ENCODE assay signal across 8 cellular contexts in the genomic region with DNA sequence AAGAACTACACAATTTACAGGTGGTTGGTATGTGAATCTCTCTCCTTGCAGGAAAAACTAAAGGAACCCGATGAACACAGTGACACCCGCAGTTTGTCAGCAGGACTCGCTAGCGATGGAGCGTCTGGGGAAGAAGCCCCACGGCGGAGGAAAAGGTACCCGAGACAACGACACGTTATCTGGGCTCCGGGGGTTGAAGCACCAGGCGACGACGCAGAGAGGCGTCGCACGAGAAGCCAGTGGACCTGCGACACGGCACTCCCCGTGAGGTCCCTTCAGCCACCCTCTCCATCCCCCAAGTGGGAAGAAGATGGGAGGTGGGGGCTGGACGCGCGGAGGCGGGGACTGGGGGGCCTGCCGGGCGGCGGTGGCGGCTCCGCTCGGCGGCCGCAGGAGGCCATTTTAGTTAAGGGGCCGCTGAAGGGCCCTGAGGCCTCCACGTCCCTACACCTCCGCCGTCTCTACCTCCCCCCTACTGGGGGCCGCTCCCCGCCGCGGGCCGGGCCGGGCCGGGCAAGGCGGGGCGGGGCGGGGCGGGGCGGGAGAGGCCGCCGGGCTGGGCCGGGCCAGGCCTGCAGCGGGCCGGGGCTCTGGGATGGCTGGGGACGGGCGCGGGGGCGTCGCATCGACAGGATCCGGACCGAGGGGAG. TPM values are rescaled to one million over a fixed set of nuclear protein-coding genes. Genes with fewer than 3 reads are reported as not detected.
DNase-seq lines count a peak whose midpoint lies in the region; ATAC-seq and TF ChIP-seq lines count a peak whose summit lies in the region.

No MANE protein-coding gene starts in this region.

- intact Hi-C loops in activated naive CD4-positive, alpha-beta T cell treated with anti-CD3 and anti-CD28 coated beads for 36 hours (cut with micrococcal nuclease): loop anchor here (1.0 to 2.0 kb wide), 9 partner anchors 19 to 997 kb away; a partner anchor contains a TSS
- intact Hi-C loops in head of caudate nucleus (cut with DNase I): no loop called here

- H3K27me3 Mint-ChIP-seq in activated naive CD4-positive, alpha-beta T cell treated with anti-CD3 and anti-CD28 coated beads for 36 hours (ENCODE audit: low read depth): no peaks in the 10 kb centered on the region
- H3K27me3 Mint-ChIP-seq in osteocyte (ENCODE audit: unreplicated experiment) (no peaks in the 10 kb centered on the region), type B pancreatic cell (peaks cover 13% of the 10 kb centered on the region)

- peak overlapping the region; percentile 93 for H3K4me3 Mint-ChIP-seq in activated naive CD4-positive, alpha-beta T cell treated with anti-CD3 and anti-CD28 coated beads for 36 hours
- H3K4me3 Mint-ChIP-seq in osteocyte (ENCODE audit: unreplicated experiment) (peak overlapping the region; percentile 92), type B pancreatic cell (peak overlapping the region; percentile 95)

- peaks cover 36% of the 10 kb centered on the region for H3K4me1 Mint-ChIP-seq in activated naive CD4-positive, alpha-beta T cell treated with anti-CD3 and anti-CD28 coated beads for 36 hours (ENCODE audit: low read depth)
- H3K4me1 Mint-ChIP-seq in osteocyte (ENCODE audit: unreplicated experiment) (peaks cover 33% of the 10 kb centered on the region), type B pancreatic cell (ENCODE audit: unreplicated experiment) (peaks cover 36% of the 10 kb centered on the region)

- CTCF ChIA-PET in activated naive CD4-positive, alpha-beta T cell treated with anti-CD3 and anti-CD28 coated beads for 36 hours (lab: Charles Lee): interaction anchor here (1.1 kb wide), 1 partner anchor 170 kb away, joined by 4 read pairs; no protein-coding TSS in a partner anchor

- no peak for TF ChIP-seq CTCF in osteocyte (IDR thresholded peaks at IDR 0.05)
- no peak for TF ChIP-seq CTCF in type B pancreatic cell (conservative IDR thresholded peaks at IDR 0.05)

- peaks cover 18% of the 10 kb centered on the region for H3K36me3 Mint-ChIP-seq in activated naive CD4-positive, alpha-beta T cell treated with anti-CD3 and anti-CD28 coated beads for 36 hours (ENCODE audit: low read depth)
- H3K36me3 Mint-ChIP-seq in osteocyte (ENCODE audit: unreplicated experiment) (no peaks in the 10 kb centered on the region), type B pancreatic cell (peaks cover 11% of the 10 kb centered on the region)

- H3K27ac Mint-ChIP-seq in activated naive CD4-positive, alpha-beta T cell treated with anti-CD3 and anti-CD28 coated beads for 36 hours: peak overlapping the region; percentile 96
- H3K27ac Mint-ChIP-seq in osteocyte (ENCODE audit: unreplicated experiment): peak overlapping the region; percentile 95
- H3K27ac Mint-ChIP-seq in type B pancreatic cell: peak overlapping the region; percentile 94

- peak; percentile 70 for DNase-seq in AG08396 (ENCODE audit: low spot score)
- peak; percentile 43 for DNase-seq in activated naive CD4-positive, alpha-beta T cell treated with anti-CD3 and anti-CD28 coated beads for 36 hours
- peak in 40 of 42 donors; percentile 12 to 71 (median 44) for DNase-seq in head of caudate nucleus
- DNase-seq in osteocyte (ENCODE audit: extremely low spot score, unreplicated experiment): peak; percentile 86
- peak; percentile 74 for DNase-seq in type B pancreatic cell (ENCODE audit: extremely low spot score, unreplicated experiment)

- no peaks in the 10 kb centered on the region for H3K9me3 Mint-ChIP-seq in activated naive CD4-positive, alpha-beta T cell treated with anti-CD3 and anti-CD28 coated beads for 36 hours
- no peaks in the 10 kb centered on the region for H3K9me3 Mint-ChIP-seq in osteocyte (ENCODE audit: unreplicated experiment)
- no peaks in the 10 kb centered on the region for H3K9me3 Mint-ChIP-seq in type B pancreatic cell

- ATAC-seq in GM18868 (IDR thresholded peaks at IDR 0.05; ENCODE audit: unreplicated experiment): peak; percentile 44
- ATAC-seq in HG03108 (IDR thresholded peaks at IDR 0.05; ENCODE audit: unreplicated experiment): peak; percentile 15

TF ChIP-seq in PFSK-1, 5 proteins besides CTCF, POLR2A, EP300 and RAD21:
- TF ChIP-seq SIN3A (IDR thresholded peaks at IDR 0.05; ENCODE audit: borderline replicate concordance, insufficient read depth, low read length): 0 out of 2 replicates have a peak, but pooled peaks have one; percentile 13
- TF ChIP-seq, protein P1, sequence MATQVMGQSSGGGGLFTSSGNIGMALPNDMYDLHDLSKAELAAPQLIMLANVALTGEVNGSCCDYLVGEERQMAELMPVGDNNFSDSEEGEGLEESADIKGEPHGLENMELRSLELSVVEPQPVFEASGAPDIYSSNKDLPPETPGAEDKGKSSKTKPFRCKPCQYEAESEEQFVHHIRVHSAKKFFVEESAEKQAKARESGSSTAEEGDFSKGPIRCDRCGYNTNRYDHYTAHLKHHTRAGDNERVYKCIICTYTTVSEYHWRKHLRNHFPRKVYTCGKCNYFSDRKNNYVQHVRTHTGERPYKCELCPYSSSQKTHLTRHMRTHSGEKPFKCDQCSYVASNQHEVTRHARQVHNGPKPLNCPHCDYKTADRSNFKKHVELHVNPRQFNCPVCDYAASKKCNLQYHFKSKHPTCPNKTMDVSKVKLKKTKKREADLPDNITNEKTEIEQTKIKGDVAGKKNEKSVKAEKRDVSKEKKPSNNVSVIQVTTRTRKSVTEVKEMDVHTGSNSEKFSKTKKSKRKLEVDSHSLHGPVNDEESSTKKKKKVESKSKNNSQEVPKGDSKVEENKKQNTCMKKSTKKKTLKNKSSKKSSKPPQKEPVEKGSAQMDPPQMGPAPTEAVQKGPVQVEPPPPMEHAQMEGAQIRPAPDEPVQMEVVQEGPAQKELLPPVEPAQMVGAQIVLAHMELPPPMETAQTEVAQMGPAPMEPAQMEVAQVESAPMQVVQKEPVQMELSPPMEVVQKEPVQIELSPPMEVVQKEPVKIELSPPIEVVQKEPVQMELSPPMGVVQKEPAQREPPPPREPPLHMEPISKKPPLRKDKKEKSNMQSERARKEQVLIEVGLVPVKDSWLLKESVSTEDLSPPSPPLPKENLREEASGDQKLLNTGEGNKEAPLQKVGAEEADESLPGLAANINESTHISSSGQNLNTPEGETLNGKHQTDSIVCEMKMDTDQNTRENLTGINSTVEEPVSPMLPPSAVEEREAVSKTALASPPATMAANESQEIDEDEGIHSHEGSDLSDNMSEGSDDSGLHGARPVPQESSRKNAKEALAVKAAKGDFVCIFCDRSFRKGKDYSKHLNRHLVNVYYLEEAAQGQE (IDR thresholded peaks at IDR 0.05; ENCODE audit: insufficient read depth in 1 of 2, low read depth in 2 of 2, low read length in 2 of 2): no peak

RNA-seq across cellular contexts. Expression of a gene that starts 0.9 kb away (rescaled TPM):
- polyA plus RNA-seq in PFSK-1 (2012; ENCODE audit: insufficient read length, low read depth): 43.1 TPM
- 10 to 100 TPM; 50.9 to 52.1 TPM for total RNA-seq in activated naive CD4-positive, alpha-beta T cell treated with anti-CD3 and anti-CD28 coated beads for 36 hours
- total RNA-seq in osteocyte (85.6 and 87.1 TPM in 2 replicates), type B pancreatic cell (ENCODE audit: low replicate concordance) (56.7 and 67.1 TPM in 2 replicates)

Comparison
In these comparisons a context has a peak if more than half of its experiments do, and no peak if none do; other contexts are left out.
1. Peak in every context shown above with its lines: DNase-seq and ATAC-seq.